In the genomic region with DNA sequence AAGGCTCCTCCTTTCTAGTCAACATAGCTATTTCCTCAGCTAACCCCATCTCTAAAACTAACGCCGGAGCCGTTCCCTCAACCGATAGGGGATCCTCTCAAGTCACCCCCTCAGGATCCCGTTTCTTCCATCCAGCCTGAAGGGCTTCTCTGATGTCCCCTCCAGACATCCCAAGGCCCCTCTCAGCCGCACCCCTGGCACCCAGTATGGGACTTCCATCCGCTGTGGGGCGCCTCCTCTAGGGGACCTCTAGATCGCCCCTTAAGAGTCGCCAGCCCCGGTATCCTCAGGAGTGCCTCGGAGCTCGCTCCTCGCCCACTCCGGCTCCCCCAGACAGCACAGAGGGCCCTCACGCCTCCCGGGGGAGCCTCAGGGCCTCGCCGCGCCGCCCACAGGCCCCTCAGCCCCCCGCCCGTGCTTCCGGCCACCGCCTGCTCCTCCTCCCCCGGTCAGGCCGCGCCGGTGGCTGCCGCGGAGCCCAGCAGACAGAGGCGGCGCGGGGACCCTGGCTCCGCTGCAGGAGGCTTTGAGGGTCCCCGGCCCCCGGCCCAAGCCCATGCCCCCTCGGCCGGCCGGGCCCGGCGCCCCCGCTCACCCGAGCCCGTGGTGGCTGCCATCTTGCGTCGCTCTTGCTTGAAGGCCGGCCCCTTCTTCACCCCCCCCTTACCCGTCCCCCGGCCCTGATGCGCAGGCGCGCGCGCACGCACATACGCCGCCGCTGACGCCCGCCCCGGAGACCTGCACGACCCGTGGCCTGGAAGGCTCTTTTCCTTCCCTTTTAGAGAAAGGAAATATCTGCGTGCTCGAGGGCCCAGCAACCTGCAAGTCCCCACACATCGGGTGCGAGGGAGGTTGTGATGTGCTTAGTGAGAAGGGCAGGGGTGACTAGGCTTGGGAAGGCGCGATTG, we compare ENCODE assay signal across 7 cellular contexts.
DNase-seq lines count a peak whose midpoint lies in the region; ATAC-seq and TF ChIP-seq lines count a peak whose summit lies in the region.

A gene (minus strand): TSS at position 639 of the 908 bp plus-strand sequence. CDS start 22 bp downstream, at position 617.

- peak; percentile 40 for ATAC-seq in GM18505 (IDR thresholded peaks at IDR 0.05; ENCODE audit: unreplicated experiment)
- peak; percentile 34 for ATAC-seq in HG03196 (IDR thresholded peaks at IDR 0.05; ENCODE audit: unreplicated experiment)
- peak; percentile 59 to 66 for ATAC-seq in activated CD4-positive, CD25-positive, alpha-beta regulatory T cell treated with anti-CD3 and anti-CD28 coated beads, Interleukin-2, amount 50 U/mL, for 24 hours

- TF ChIP-seq POLR2A in GM18505 (IDR thresholded peaks at IDR 0.05; ENCODE audit: borderline replicate concordance, extremely low read depth, insufficient read depth, insufficient read length): peak; percentile 82

- DNase-seq in NCI-H446 treated with DMSO at 0.1 percent for 48 hours (lab: John Stamatoyannopoulos, UW) (peak; percentile 71), islet precursor cell (peak; percentile 96)
- peak; percentile 86 for DNase-seq in central memory CD4-positive, alpha-beta T cell
- DNase-seq in stimulated activated CD4-positive, alpha-beta T cell treated with anti-CD3 and anti-CD28 coated beads, Interleukin-12 subunit alpha, Interleukin-12 subunit beta, amount 100 ng/mL, for 4 hours: peak; percentile 85

Comparison
In these comparisons a context has a peak if more than half of its experiments do, and no peak if none do; other contexts are left out.
1. Peak in every context shown above with its lines: DNase-seq and ATAC-seq.